1 cellular context compared by ENCODE assay signal in the genomic region with DNA sequence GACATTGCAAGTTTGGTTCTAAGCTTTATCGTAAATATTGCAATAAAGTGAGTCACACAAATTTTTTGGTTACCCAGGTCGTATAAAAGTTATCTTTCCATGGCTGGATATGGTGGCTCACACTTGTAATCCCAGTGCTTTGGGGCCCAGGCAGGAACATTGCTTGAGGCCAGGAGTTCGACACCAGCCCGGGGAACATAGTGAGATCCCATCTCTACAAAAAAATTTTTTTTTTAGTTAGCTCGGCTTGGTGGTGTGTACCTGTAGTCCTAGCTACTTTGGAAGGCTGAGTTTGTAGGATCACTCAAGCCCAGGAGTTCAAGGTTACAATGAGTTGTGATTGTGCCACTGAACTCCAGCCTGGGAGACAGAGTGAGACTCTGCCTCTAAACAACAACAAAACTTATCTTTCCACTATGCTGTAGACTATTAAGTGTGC.
TF ChIP-seq lines count a peak whose summit lies in the region.

No MANE protein-coding gene starts in this region.

TF ChIP-seq in HepG2, 621 proteins besides CTCF, POLR2A, EP300 and RAD21 (continued from another document and continues in another):
- TF ChIP-seq MLXIP (CRISPR knock-in tag; IDR thresholded peaks at IDR 0.05; ENCODE audit: borderline replicate concordance) = no peak
- TF ChIP-seq ZNF704 (CRISPR knock-in tag; IDR thresholded peaks at IDR 0.05; ENCODE audit: borderline replicate concordance) = no peak
- TF ChIP-seq WIZ (CRISPR knock-in tag; IDR thresholded peaks at IDR 0.05) = no peak
- no peak for TF ChIP-seq CEBPG (CRISPR knock-in tag; IDR thresholded peaks at IDR 0.05)
- no peak for TF ChIP-seq HNF1A (IDR thresholded peaks at IDR 0.05; ENCODE audit: low read depth)
- TF ChIP-seq HNF1A (CRISPR knock-in tag; IDR thresholded peaks at IDR 0.05; ENCODE audit: borderline replicate concordance) = no peak
- no peak for TF ChIP-seq GTF3A (CRISPR knock-in tag; conservative IDR thresholded peaks at IDR 0.05)
- TF ChIP-seq, protein P1, sequence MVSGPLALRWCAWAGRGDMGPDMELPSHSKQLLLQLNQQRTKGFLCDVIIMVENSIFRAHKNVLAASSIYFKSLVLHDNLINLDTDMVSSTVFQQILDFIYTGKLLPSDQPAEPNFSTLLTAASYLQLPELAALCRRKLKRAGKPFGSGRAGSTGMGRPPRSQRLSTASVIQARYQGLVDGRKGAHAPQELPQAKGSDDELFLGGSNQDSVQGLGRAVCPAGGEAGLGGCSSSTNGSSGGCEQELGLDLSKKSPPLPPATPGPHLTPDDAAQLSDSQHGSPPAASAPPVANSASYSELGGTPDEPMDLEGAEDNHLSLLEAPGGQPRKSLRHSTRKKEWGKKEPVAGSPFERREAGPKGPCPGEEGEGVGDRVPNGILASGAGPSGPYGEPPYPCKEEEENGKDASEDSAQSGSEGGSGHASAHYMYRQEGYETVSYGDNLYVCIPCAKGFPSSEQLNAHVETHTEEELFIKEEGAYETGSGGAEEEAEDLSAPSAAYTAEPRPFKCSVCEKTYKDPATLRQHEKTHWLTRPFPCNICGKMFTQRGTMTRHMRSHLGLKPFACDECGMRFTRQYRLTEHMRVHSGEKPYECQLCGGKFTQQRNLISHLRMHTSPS (CRISPR knock-in tag; IDR thresholded peaks at IDR 0.05; ENCODE audit: low read depth) = no peak
- TF ChIP-seq ZMYM4 (CRISPR knock-in tag; IDR thresholded peaks at IDR 0.05) = peak; percentile 46
- TF ChIP-seq PTBP1 (IDR thresholded peaks at IDR 0.05; ENCODE audit: low read depth, low read length, poor library complexity, severe bottlenecking) = no peak
- peak; percentile 14; the same call in 1 of the 2 replicates for TF ChIP-seq HOXA3 (CRISPR knock-in tag; IDR thresholded peaks at IDR 0.05)
- no peak for TF ChIP-seq PHF8 (CRISPR knock-in tag; IDR thresholded peaks at IDR 0.05)
- TF ChIP-seq SRSF9 (IDR thresholded peaks at IDR 0.05; ENCODE audit: borderline replicate concordance, insufficient read depth, low read depth, low read length, poor library complexity, severe bottlenecking) = no peak
- no peak for TF ChIP-seq ZNF720 (CRISPR knock-in tag; IDR thresholded peaks at IDR 0.05)
- no peak for TF ChIP-seq ZNF235 (CRISPR knock-in tag; IDR thresholded peaks at IDR 0.05; ENCODE audit: borderline replicate concordance)
- TF ChIP-seq, protein P2, sequence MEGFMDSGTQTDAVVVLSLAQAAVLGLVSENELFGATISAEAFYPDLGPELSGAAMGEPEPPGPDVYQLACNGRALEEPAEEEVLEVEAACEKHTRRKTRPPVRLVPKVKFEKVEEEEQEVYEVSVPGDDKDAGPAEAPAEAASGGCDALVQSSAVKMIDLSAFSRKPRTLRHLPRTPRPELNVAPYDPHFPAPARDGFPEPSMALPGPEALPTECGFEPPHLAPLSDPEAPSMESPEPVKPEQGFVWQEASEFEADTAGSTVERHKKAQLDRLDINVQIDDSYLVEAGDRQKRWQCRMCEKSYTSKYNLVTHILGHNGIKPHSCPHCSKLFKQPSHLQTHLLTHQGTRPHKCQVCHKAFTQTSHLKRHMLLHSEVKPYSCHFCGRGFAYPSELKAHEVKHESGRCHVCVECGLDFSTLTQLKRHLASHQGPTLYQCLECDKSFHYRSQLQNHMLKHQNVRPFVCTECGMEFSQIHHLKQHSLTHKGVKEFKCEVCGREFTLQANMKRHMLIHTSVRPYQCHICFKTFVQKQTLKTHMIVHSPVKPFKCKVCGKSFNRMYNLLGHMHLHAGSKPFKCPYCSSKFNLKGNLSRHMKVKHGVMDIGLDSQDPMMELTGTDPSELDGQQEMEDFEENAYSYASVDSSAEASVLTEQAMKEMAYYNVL (CRISPR knock-in tag; IDR thresholded peaks at IDR 0.05; ENCODE audit: borderline replicate concordance) = no peak
- TF ChIP-seq, protein P3, sequence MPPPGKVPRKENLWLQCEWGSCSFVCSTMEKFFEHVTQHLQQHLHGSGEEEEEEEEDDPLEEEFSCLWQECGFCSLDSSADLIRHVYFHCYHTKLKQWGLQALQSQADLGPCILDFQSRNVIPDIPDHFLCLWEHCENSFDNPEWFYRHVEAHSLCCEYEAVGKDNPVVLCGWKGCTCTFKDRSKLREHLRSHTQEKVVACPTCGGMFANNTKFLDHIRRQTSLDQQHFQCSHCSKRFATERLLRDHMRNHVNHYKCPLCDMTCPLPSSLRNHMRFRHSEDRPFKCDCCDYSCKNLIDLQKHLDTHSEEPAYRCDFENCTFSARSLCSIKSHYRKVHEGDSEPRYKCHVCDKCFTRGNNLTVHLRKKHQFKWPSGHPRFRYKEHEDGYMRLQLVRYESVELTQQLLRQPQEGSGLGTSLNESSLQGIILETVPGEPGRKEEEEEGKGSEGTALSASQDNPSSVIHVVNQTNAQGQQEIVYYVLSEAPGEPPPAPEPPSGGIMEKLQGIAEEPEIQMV (CRISPR knock-in tag; IDR thresholded peaks at IDR 0.05; ENCODE audit: low read depth) = no peak
- TF ChIP-seq KDM4B (CRISPR knock-in tag; IDR thresholded peaks at IDR 0.05) = no peak
- TF ChIP-seq ZC3H13 (CRISPR knock-in tag; IDR thresholded peaks at IDR 0.05) = no peak
- TF ChIP-seq ZNF570 (CRISPR knock-in tag; IDR thresholded peaks at IDR 0.05; ENCODE audit: borderline replicate concordance) = no peak
- no peak for TF ChIP-seq E2F2 (CRISPR knock-in tag; IDR thresholded peaks at IDR 0.05; ENCODE audit: borderline replicate concordance)
- no peak for TF ChIP-seq FOXM1 (CRISPR knock-in tag; IDR thresholded peaks at IDR 0.05)
- TF ChIP-seq CC2D1A (CRISPR knock-in tag; IDR thresholded peaks at IDR 0.05) = no peak
- TF ChIP-seq, protein P4, sequence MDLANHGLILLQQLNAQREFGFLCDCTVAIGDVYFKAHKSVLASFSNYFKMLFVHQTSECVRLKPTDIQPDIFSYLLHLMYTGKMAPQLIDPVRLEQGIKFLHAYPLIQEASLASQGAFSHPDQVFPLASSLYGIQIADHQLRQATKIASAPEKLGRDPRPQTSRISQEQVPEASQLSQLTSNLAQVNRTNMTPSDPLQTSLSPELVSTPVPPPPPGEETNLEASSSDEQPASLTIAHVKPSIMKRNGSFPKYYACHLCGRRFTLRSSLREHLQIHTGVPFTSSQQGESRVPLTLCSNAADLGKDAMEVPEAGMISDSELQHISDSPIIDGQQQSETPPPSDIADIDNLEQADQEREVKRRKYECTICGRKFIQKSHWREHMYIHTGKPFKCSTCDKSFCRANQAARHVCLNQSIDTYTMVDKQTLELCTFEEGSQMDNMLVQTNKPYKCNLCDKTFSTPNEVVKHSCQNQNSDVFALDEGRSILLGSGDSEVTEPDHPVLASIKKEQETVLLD (CRISPR knock-in tag; IDR thresholded peaks at IDR 0.05; ENCODE audit: low read depth) = no peak
- no peak for TF ChIP-seq ZNF17 (CRISPR knock-in tag; IDR thresholded peaks at IDR 0.05)
- no peak for TF ChIP-seq NR2F2 (IDR thresholded peaks at IDR 0.05; ENCODE audit: borderline replicate concordance, low read depth)
- no peak for TF ChIP-seq KDM3A (CRISPR knock-in tag; IDR thresholded peaks at IDR 0.05; ENCODE audit: low read depth)
- TF ChIP-seq ZNF232 (CRISPR knock-in tag; IDR thresholded peaks at IDR 0.05; ENCODE audit: borderline replicate concordance) = no peak
- TF ChIP-seq TAF15 (IDR thresholded peaks at IDR 0.05; ENCODE audit: low read depth, low read length, poor library complexity, severe bottlenecking) = no peak
- no peak for TF ChIP-seq CREB1 (IDR thresholded peaks at IDR 0.05)
- TF ChIP-seq CREB1 (CRISPR knock-in tag; IDR thresholded peaks at IDR 0.05) = no peak
- TF ChIP-seq ATF6 (CRISPR knock-in tag; conservative IDR thresholded peaks at IDR 0.05) = no peak
- TF ChIP-seq, protein P5, sequence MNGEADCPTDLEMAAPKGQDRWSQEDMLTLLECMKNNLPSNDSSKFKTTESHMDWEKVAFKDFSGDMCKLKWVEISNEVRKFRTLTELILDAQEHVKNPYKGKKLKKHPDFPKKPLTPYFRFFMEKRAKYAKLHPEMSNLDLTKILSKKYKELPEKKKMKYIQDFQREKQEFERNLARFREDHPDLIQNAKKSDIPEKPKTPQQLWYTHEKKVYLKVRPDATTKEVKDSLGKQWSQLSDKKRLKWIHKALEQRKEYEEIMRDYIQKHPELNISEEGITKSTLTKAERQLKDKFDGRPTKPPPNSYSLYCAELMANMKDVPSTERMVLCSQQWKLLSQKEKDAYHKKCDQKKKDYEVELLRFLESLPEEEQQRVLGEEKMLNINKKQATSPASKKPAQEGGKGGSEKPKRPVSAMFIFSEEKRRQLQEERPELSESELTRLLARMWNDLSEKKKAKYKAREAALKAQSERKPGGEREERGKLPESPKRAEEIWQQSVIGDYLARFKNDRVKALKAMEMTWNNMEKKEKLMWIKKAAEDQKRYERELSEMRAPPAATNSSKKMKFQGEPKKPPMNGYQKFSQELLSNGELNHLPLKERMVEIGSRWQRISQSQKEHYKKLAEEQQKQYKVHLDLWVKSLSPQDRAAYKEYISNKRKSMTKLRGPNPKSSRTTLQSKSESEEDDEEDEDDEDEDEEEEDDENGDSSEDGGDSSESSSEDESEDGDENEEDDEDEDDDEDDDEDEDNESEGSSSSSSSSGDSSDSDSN (CRISPR knock-in tag; IDR thresholded peaks at IDR 0.05) = no peak
- TF ChIP-seq ZSCAN21 (CRISPR knock-in tag; IDR thresholded peaks at IDR 0.05; ENCODE audit: borderline replicate concordance) = no peak
- TF ChIP-seq SATB2 (CRISPR knock-in tag; IDR thresholded peaks at IDR 0.05) = no peak
- TF ChIP-seq ZBTB3 (CRISPR knock-in tag; IDR thresholded peaks at IDR 0.05; ENCODE audit: borderline replicate concordance, low read depth) = no peak
- no peak for TF ChIP-seq FOXK2 (IDR thresholded peaks at IDR 0.05)
